33 cellular contexts compared by ENCODE assay signal in genomic region chr5:180382926-180383325, GRCh38.
"Had no signal": no experiment of that assay in that cellular context is flagged by ENCODE, and none has a peak within 500 bp of the region (broad histone marks: within the 10 kb centered on the region; RNA-seq: fewer than 3 reads in every experiment).

No MANE protein-coding gene starts in this region.

- H3K36me3 Mint-ChIP-seq: activated CD4-positive, alpha-beta memory T cell treated with anti-CD3 and anti-CD28 coated beads for 36 hours; activated CD8-positive, alpha-beta memory T cell treated with anti-CD3 and anti-CD28 coated beads, Interleukin-2, amount 10 ng/mL, durations not matched to agents 7 days and 5 days; activated naive CD8-positive, alpha-beta T cell had no signal

- FAIRE-seq: colon had no signal

- DNase-seq: activated B cell treated with CpG ODN at 0.5 μM for 24 hours; activated CD4-positive, alpha-beta memory T cell treated with anti-CD3 and anti-CD28 coated beads for 36 hours; activated CD4-positive, alpha-beta T cell treated with anti-CD3 and anti-CD28 coated beads, Interleukin-2, amount 10 ng/mL, durations not matched to agents 24 days and 14 days; activated CD8-positive, alpha-beta memory T cell treated with anti-CD3 and anti-CD28 coated beads, Interleukin-2, amount 10 ng/mL, durations not matched to agents 7 days and 5 days; activated CD8-positive, alpha-beta memory T cell treated with anti-CD3 and anti-CD28 coated beads, Interleukin-2, amount 50 U/mL, for 4 hours; activated CD8-positive, alpha-beta T cell treated with anti-CD3 and anti-CD28 coated beads, Interleukin-2, amount 10 ng/mL, durations not matched to agents 7 days and 5 days; activated gamma-delta T cell treated with Interleukin-2 at 50 U/mL for 16 hours; activated naive CD4-positive, alpha-beta T cell treated with anti-CD3 and anti-CD28 coated beads, Interleukin-2, amount 50 U/mL, for 16 hours; activated naive CD4-positive, alpha-beta T cell treated with Interleukin-2 at 50 U/mL for 16 hours; activated T-cell treated with anti-CD3 and anti-CD28 coated beads, Interleukin-2, amount 50 U/mL, for 1 hour; activated T-cell treated with anti-CD3 and anti-CD28 coated beads, Interleukin-2, amount 50 U/mL, for 48 hours; amniotic stem cell; anterior cingulate cortex; body of pancreas; caudate nucleus; cortex of kidney; dermis blood vessel endothelial cell; effector CD4-positive, alpha-beta T cell; effector memory CD8-positive, alpha-beta T cell; erythroblast; foreskin keratinocyte; gastrocnemius medialis; glutamatergic neuron; heart left ventricle; T-helper 1 cell; T-helper 17 cell; T1000; WERI-Rb-1 had no signal

- H3K27me3 ChIP-seq: body of pancreas, foreskin keratinocyte had no signal

- H3K36me3 ChIP-seq: esophagus muscularis mucosa, gastrocnemius medialis, heart left ventricle, WERI-Rb-1 had no signal

- H3K9me3 ChIP-seq: body of pancreas, esophagus muscularis mucosa, gastrocnemius medialis, heart left ventricle had no signal

- H3K27me3 Mint-ChIP-seq: activated B cell treated with CpG ODN at 0.5 μM for 24 hours had no signal

- H3K27ac Mint-ChIP-seq: activated B cell treated with CpG ODN at 0.5 μM for 24 hours; activated CD4-positive, alpha-beta memory T cell treated with anti-CD3 and anti-CD28 coated beads for 36 hours; activated CD4-positive, alpha-beta T cell treated with anti-CD3 and anti-CD28 coated beads, Interleukin-2, amount 10 ng/mL, durations not matched to agents 24 days and 14 days; activated CD8-positive, alpha-beta memory T cell treated with anti-CD3 and anti-CD28 coated beads, Interleukin-2, amount 10 ng/mL, durations not matched to agents 7 days and 5 days; activated CD8-positive, alpha-beta T cell treated with anti-CD3 and anti-CD28 coated beads, Interleukin-2, amount 10 ng/mL, durations not matched to agents 7 days and 5 days; activated naive CD8-positive, alpha-beta T cell; effector memory CD8-positive, alpha-beta T cell; T-helper 17 cell; T-helper 2 cell treated with Interferon-gamma antibody and Interleukin-4, amounts not matched to agents 5 μg/mL and 100 μg/mL, for 36 hours had no signal

- ATAC-seq: activated CD4-positive, CD25-positive, alpha-beta regulatory T cell treated with anti-CD3 and anti-CD28 coated beads, Interleukin-2, amount 50 U/mL, for 24 hours; activated CD8-positive, alpha-beta memory T cell treated with anti-CD3 and anti-CD28 coated beads, Interleukin-2, amount 10 ng/mL, durations not matched to agents 7 days and 5 days; activated CD8-positive, alpha-beta T cell treated with anti-CD3 and anti-CD28 coated beads, Interleukin-2, amount 10 ng/mL, durations not matched to agents 7 days and 5 days; body of pancreas; effector memory CD8-positive, alpha-beta T cell; foreskin keratinocyte; gastrocnemius medialis; heart left ventricle; T-helper 17 cell had no signal

- H3K4me1 Mint-ChIP-seq: activated B cell treated with CpG ODN at 0.5 μM for 24 hours; activated CD4-positive, alpha-beta T cell treated with anti-CD3 and anti-CD28 coated beads, Interleukin-2, amount 10 ng/mL, durations not matched to agents 24 days and 14 days; activated CD8-positive, alpha-beta memory T cell treated with anti-CD3 and anti-CD28 coated beads, Interleukin-2, amount 10 ng/mL, durations not matched to agents 7 days and 5 days had no signal

- H3K27ac ChIP-seq: body of pancreas, esophagus muscularis mucosa, foreskin keratinocyte, gastrocnemius medialis, heart left ventricle, WERI-Rb-1 had no signal

- H3K9me3 Mint-ChIP-seq: activated B cell treated with CpG ODN at 0.5 μM for 24 hours; activated CD4-positive, alpha-beta memory T cell treated with anti-CD3 and anti-CD28 coated beads for 36 hours; activated CD4-positive, alpha-beta T cell treated with anti-CD3 and anti-CD28 coated beads, Interleukin-2, amount 10 ng/mL, durations not matched to agents 24 days and 14 days; effector memory CD8-positive, alpha-beta T cell; T-helper 2 cell treated with Interferon-gamma antibody and Interleukin-4, amounts not matched to agents 5 μg/mL and 100 μg/mL, for 36 hours had no signal

- H3K4me3 Mint-ChIP-seq: activated B cell treated with CpG ODN at 0.5 μM for 24 hours; activated CD4-positive, alpha-beta memory T cell treated with anti-CD3 and anti-CD28 coated beads for 36 hours; activated CD4-positive, alpha-beta T cell treated with anti-CD3 and anti-CD28 coated beads, Interleukin-2, amount 10 ng/mL, durations not matched to agents 24 days and 14 days; activated CD8-positive, alpha-beta memory T cell treated with anti-CD3 and anti-CD28 coated beads, Interleukin-2, amount 10 ng/mL, durations not matched to agents 7 days and 5 days; activated CD8-positive, alpha-beta T cell treated with anti-CD3 and anti-CD28 coated beads, Interleukin-2, amount 10 ng/mL, durations not matched to agents 7 days and 5 days; activated naive CD8-positive, alpha-beta T cell; effector memory CD8-positive, alpha-beta T cell; T-helper 17 cell; T-helper 2 cell treated with Interferon-gamma antibody and Interleukin-4, amounts not matched to agents 5 μg/mL and 100 μg/mL, for 36 hours had no signal

- H3K4me1 ChIP-seq: body of pancreas, foreskin keratinocyte, gastrocnemius medialis, heart left ventricle had no signal

- H3K4me3 ChIP-seq: body of pancreas, esophagus muscularis mucosa, gastrocnemius medialis, heart left ventricle had no signal
